ENCODE assay signal across 8 cellular contexts in the genomic region with DNA sequence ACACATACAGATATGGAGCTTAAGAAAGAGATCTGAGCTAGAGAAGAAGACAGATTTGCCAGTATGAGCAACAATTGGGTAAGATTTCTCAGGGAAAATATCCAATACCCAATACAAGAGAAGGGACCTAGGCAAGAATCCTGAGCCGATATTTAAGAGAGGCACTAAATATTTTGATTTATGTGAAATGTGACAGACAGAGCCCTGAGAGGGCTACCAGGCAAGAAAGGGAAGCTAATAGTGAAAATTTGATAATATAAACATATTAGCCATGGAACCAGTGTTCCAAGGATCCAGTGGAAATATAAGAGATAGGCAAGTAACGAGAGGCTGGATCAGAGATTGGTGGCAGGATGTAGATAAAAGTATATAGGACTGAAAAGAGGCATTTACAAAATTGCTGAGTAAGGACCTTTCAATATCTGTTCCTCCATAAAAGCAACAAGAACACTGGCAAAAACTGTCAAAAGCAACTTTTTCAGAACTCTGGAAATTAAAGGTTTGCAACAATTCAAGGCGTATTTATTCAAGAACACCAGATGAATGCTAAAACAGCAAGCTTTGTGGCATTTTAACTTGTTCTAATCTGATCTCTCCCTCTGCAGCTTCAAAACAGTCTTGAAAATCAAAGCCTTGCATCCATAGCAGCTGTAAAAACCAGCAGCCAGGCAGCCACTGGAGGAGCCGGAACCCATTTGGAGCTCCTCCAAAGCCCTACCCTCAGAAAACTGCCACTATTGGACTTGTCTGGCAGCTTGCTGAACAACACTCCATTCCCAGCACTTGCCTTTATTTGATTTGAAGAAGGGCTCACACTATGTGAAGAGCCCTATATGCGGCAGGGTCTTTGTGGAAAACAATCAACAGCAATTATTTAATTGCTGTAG. TPM values are rescaled to one million over a fixed set of nuclear protein-coding genes. Genes with fewer than 3 reads are reported as not detected.
A peak's percentile ranks its signal among the peaks of the same experiment; 100 is the strongest.
DNase-seq lines count a peak whose midpoint lies in the region; ATAC-seq, FAIRE-seq and TF ChIP-seq lines count a peak whose summit lies in the region.

No MANE protein-coding gene starts in this region.

- no peak overlapping the region for H3K4me3 ChIP-seq in bronchial epithelial cell (ENCODE audit: low read depth, low read length)
- H3K4me3 ChIP-seq in mucosa of rectum (ENCODE audit: low read length in 2 of 2) = no peak overlapping the region
- H3K4me3 ChIP-seq in WERI-Rb-1 (ENCODE audit: low read depth, low read length) = no peak overlapping the region

- H3K4me1 ChIP-seq in mucosa of rectum (ENCODE audit: control insufficient read depth in 2 of 2, insufficient read depth in 2 of 2, low read length in 2 of 2) = peaks cover 11 to 15% of the 10 kb centered on the region in 2 donors

- DNase-seq in NCI-H2029 treated with DMSO at 0.1 percent for 48 hours (lab: John Stamatoyannopoulos, UW) (peak; percentile 73), bronchial epithelial cell (ENCODE audit: low read depth) (peak; percentile 18), WERI-Rb-1 (no peak), KBM-7 (no peak)
- DNase-seq in stimulated activated naive CD4-positive, alpha-beta T cell treated with Interleukin-2 at 50 U/mL for 16 hours (lab: John Stamatoyannopoulos, UW) = no peak

- no peak overlapping the region for H3K9ac ChIP-seq in mucosa of rectum (ENCODE audit: low read depth in 1 of 2, low read length in 2 of 2)

- H3K9me3 ChIP-seq in mucosa of rectum (ENCODE audit: control insufficient read depth in 2 of 2, low read length in 2 of 2) = no peaks in the 10 kb centered on the region
- peaks cover 2% of the 10 kb centered on the region for H3K9me3 ChIP-seq in WERI-Rb-1 (ENCODE audit: severe bottlenecking)

- H3K27me3 ChIP-seq in bronchial epithelial cell (ENCODE audit: control insufficient read depth, insufficient read depth, low read length) (no peaks in the 10 kb centered on the region), mucosa of rectum (ENCODE audit: control insufficient read depth in 2 of 2, insufficient read depth in 2 of 2, low read length in 2 of 2) (no peaks in the 10 kb centered on the region), WERI-Rb-1 (ENCODE audit: insufficient read depth, low read depth, severe bottlenecking) (no peaks in the 10 kb centered on the region)

- no peak overlapping the region for H3K27ac ChIP-seq in C4-2B
- peak overlapping the region; percentile 5 to 27 for H3K27ac ChIP-seq in mucosa of rectum (ENCODE audit: low read depth in 2 of 2, low read length in 2 of 2)
- H3K27ac ChIP-seq in WERI-Rb-1 = no peak overlapping the region

- no peaks in the 10 kb centered on the region for H3K36me3 ChIP-seq in bronchial epithelial cell (ENCODE audit: control insufficient read depth, insufficient read depth, low read length)
- H3K36me3 ChIP-seq in mucosa of rectum (ENCODE audit: control insufficient read depth in 2 of 2, insufficient read depth in 2 of 2, low read length in 2 of 2) = no peaks in the 10 kb centered on the region
- H3K36me3 ChIP-seq in WERI-Rb-1 = no peaks in the 10 kb centered on the region; the same call in 1 of the 2 replicates

- no peak for FAIRE-seq in bronchial epithelial cell (lab: Jason Lieb, UNC)

- in situ Hi-C loops in KBM-7 (cut with MboI; ENCODE audit: low pct_unique_long_range_greater_than_20kb, low sequenced_read_pairs) = no loop called here

- TF ChIP-seq CTCF in C4-2B (conservative IDR thresholded peaks at IDR 0.05) = peak; percentile 21
- TF ChIP-seq CTCF in bronchial epithelial cell (IDR thresholded peaks at IDR 0.05; ENCODE audit: insufficient read depth, low read length, severe bottlenecking) = no peak
- no peak for TF ChIP-seq CTCF in WERI-Rb-1 (IDR thresholded peaks at IDR 0.05; ENCODE audit: low read depth, low read length)

- ATAC-seq in HG02588 (IDR thresholded peaks at IDR 0.05; ENCODE audit: unreplicated experiment) = no peak

RNA-seq across cellular contexts. Expression of a gene that starts 58.8 kb away (rescaled TPM):
- 8.4 and 11.1 TPM in 2 replicates for total RNA-seq in bronchial epithelial cell

Comparison
In these comparisons a context has a peak if more than half of its experiments do, and no peak if none do; other contexts are left out.
1. H3K27ac ChIP-seq: peak in mucosa of rectum (2 of 2); none in C4-2B (single experiment) and WERI-Rb-1 (single experiment).
2. DNase-seq: peak in NCI-H2029 treated with DMSO at 0.1 percent for 48 hours (single experiment) and bronchial epithelial cell (single experiment); none in stimulated activated naive CD4-positive, alpha-beta T cell treated with Interleukin-2 at 50 U/mL for 16 hours (single experiment), WERI-Rb-1 (single experiment) and KBM-7 (single experiment).